ENCODE assay signal across 12 cellular contexts in the genomic region with DNA sequence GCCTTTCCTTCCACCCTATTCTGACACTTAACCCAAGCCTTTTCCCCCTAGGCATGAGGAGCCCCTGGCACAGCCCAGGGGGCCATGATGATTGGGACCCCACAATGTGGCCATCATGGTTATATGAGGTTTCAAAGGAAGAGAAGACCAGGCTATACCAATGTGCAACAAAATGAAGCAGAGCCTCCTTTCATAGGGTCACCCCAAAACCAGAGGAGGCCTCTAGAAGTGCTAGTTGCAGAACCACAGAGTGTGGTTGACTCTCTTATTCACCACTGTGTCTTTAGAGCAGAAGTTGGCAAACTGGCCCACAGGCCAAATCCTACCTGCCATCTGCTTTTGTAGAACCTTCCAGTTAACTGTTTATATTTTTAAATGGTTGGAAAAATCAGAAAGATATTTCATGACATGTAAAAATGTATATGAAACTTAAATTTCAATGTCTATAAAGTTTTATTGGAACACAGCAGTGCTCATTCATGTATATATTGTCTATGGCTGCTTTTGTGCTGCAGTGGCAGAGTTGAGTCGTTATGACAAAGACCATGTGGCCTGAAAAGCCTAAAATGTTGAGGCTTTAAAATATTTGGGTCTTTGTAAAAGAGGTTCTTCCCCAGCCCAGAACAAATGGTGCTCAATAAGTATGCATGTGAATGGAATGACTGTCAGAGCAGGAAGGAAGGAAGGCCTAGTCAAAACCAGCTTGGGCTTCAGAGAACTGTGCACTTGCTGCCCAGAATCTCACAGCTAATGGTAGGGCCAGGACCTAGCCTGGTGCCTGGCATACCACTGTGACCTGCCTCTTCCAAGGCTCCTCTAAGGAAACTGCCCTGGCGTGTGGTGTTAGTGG. TPM values are rescaled to one million over a fixed set of nuclear protein-coding genes. Genes with fewer than 3 reads are reported as not detected.
A peak's percentile ranks its signal among the peaks of the same experiment; 100 is the strongest.
DNase-seq lines count a peak whose midpoint lies in the region; ATAC-seq and TF ChIP-seq lines count a peak whose summit lies in the region.
"Had no signal": no experiment of that assay in that cellular context is flagged by ENCODE, and none has a peak within 500 bp of the region (broad histone marks: within the 10 kb centered on the region; RNA-seq: fewer than 3 reads in every experiment).

No MANE protein-coding gene starts in this region.

- TF ChIP-seq CTCF in GM23338 (conservative IDR thresholded peaks at IDR 0.05; ENCODE audit: low read depth in 2 of 2) (no peak), progenitor cell of endocrine pancreas (IDR thresholded peaks at IDR 0.05; ENCODE audit: unreplicated experiment) (no peak), SK-N-SH (IDR thresholded peaks at IDR 0.05) (no peak)

- H3K27me3 ChIP-seq in GM23338 (ENCODE audit: insufficient read depth) (no peaks in the 10 kb centered on the region), SK-N-SH (ENCODE audit: insufficient read depth) (no peaks in the 10 kb centered on the region), SJCRH30 (no peaks in the 10 kb centered on the region)

- peak; percentile 13; the same call in 1 of the 3 replicates for ATAC-seq in GM23338
- peak in 1 of 4 experiments; percentile 19 for ATAC-seq in T-cell (replicated peaks in 1 of 4)
- ATAC-seq in effector memory CD8-positive, alpha-beta T cell (replicated peaks), result peak; percentile 52

- H3K4me1 ChIP-seq in GM23338 (ENCODE audit: insufficient read depth) (peaks cover 28% of the 10 kb centered on the region), SK-N-SH (ENCODE audit: control insufficient read depth in 1 of 2, insufficient read depth in 2 of 2, low read depth in 1 of 2, low read length in 1 of 2) (peaks cover 10% of the 10 kb centered on the region in 2 experiments; a peak in 2 of 4 replicates), SJCRH30 (no peaks in the 10 kb centered on the region)

- H3K27me3 Mint-ChIP-seq in GM23338 (ENCODE audit: insufficient read depth, low read depth, poor library complexity) (peaks cover 8% of the 10 kb centered on the region), T-cell (no peaks in the 10 kb centered on the region), progenitor cell of endocrine pancreas (no peaks in the 10 kb centered on the region)
- H3K27me3 Mint-ChIP-seq in effector memory CD8-positive, alpha-beta T cell, result no peaks in the 10 kb centered on the region
- H3K27me3 Mint-ChIP-seq: brain had no signal

- CTCF ChIA-PET in T-cell (lab: Charles Lee), result interaction anchor here in 1 of 2 donors (0.6 kb wide), 1 partner anchor 28 kb away, joined by 4 read pairs; no protein-coding TSS in a partner anchor
- CTCF ChIA-PET in SK-N-SH (lab: Yijun Ruan, JAX), result interaction anchor here (1.0 to 1.3 kb wide), 3 partner anchors 33 to 76 kb away, joined by 4 to 5 read pairs (median 5); no protein-coding TSS in a partner anchor

- no peaks in the 10 kb centered on the region for H4K20me1 ChIP-seq in GM23338 (replicated peaks; ENCODE audit: insufficient read depth)
- no peaks in the 10 kb centered on the region for H4K20me1 ChIP-seq in SK-N-SH (ENCODE audit: insufficient read depth)

- no peak overlapping the region for H3K27ac ChIP-seq in GM23338 (ENCODE audit: low read depth)
- H3K27ac ChIP-seq in SK-N-SH (ENCODE audit: low read depth in 2 of 2, low read length in 1 of 2), result no peak overlapping the region
- no peak overlapping the region for H3K27ac ChIP-seq in SJCRH30

- no peak for TF ChIP-seq RAD21 in SK-N-SH (IDR thresholded peaks at IDR 0.05; ENCODE audit: low read length)

- H3F3A ChIP-seq in GM23338 (replicated peaks; ENCODE audit: low read depth) (no peaks in the 10 kb centered on the region), SK-N-SH (replicated peaks; ENCODE audit: insufficient read depth) (peaks cover 8% of the 10 kb centered on the region)

- H3K4me2 ChIP-seq in GM23338 (peak overlapping the region; percentile 35; the same call in 1 of the 2 replicates), SK-N-SH (no peak overlapping the region)

- peaks cover 41% of the 10 kb centered on the region for H3K4me1 Mint-ChIP-seq in GM23338
- peaks cover 84 to 94% (median 85%) of the 10 kb centered on the region in 3 donors for H3K4me1 Mint-ChIP-seq in T-cell
- peaks cover 64 to 92% of the 10 kb centered on the region in 2 donors for H3K4me1 Mint-ChIP-seq in effector memory CD8-positive, alpha-beta T cell (ENCODE audit: low read depth in 2 of 2)
- peaks cover 65% of the 10 kb centered on the region for H3K4me1 Mint-ChIP-seq in progenitor cell of endocrine pancreas (ENCODE audit: low read depth)

- DNase-seq in GM23338 (ENCODE audit: low spot score) (no peak), T-cell (no peak), progenitor cell of endocrine pancreas (ENCODE audit: low spot score, unreplicated experiment) (no peak), SK-N-SH (no peak), SJCRH30 (no peak)
- no peak for DNase-seq in effector memory CD8-positive, alpha-beta T cell
- DNase-seq in stimulated activated CD4-positive, alpha-beta T cell treated with anti-CD3 and anti-CD28 coated beads, Interleukin-1b, Interleukin-23, amount 100 ng/mL, for 48 hours, result no peak
- DNase-seq: activated CD8-positive, alpha-beta memory T cell treated with anti-CD3 and anti-CD28 coated beads, Interleukin-2, amount 50 U/mL, for 48 hours; kidney glomerular epithelial cell; NCI-H1436 treated with DMSO at 0.1 percent for 48 hours; NCI-H774 had no signal

- H3K9me3 Mint-ChIP-seq in GM23338 (no peaks in the 10 kb centered on the region), T-cell (no peaks in the 10 kb centered on the region), progenitor cell of endocrine pancreas (ENCODE audit: low read depth) (no peaks in the 10 kb centered on the region)
- H3K9me3 Mint-ChIP-seq in effector memory CD8-positive, alpha-beta T cell, result no peaks in the 10 kb centered on the region
- H3K9me3 Mint-ChIP-seq: brain had no signal

- H3K36me3 Mint-ChIP-seq in GM23338 (ENCODE audit: low read depth) (no peaks in the 10 kb centered on the region), T-cell (peaks cover 48% of the 10 kb centered on the region), progenitor cell of endocrine pancreas (ENCODE audit: insufficient read depth) (peaks cover 9% of the 10 kb centered on the region)
- peaks cover 35% of the 10 kb centered on the region for H3K36me3 Mint-ChIP-seq in effector memory CD8-positive, alpha-beta T cell (ENCODE audit: insufficient read depth)

- TF ChIP-seq EP300 in SK-N-SH (IDR thresholded peaks at IDR 0.05; ENCODE audit: borderline replicate concordance in 1 of 2, low read depth in 1 of 2, low read length in 1 of 2), result no peak

- H3K4me3 ChIP-seq in GM23338 (no peak overlapping the region), SK-N-SH (ENCODE audit: low read depth in 2 of 2, low read length in 1 of 2) (no peak overlapping the region), SJCRH30 (no peak overlapping the region)

- POLR2A ChIA-PET in T-cell (lab: Charles Lee) (interaction anchor here (0.5 kb wide), 2 partner anchors 19 to 36 kb away, joined by 3 to 6 read pairs; no protein-coding TSS in a partner anchor), SK-N-SH (lab: Yijun Ruan, JAX) (no interaction called here)

- no peak overlapping the region for H3K9ac ChIP-seq in SK-N-SH

- H3K27ac Mint-ChIP-seq in GM23338 (peak overlapping the region; percentile 82; the same call in 1 of the 2 replicates), T-cell (peak overlapping the region; percentile 56 to 66), progenitor cell of endocrine pancreas (peak overlapping the region; percentile 50)
- H3K27ac Mint-ChIP-seq in effector memory CD8-positive, alpha-beta T cell, result peak overlapping the region; percentile 49 to 83

- H3K36me3 ChIP-seq in GM23338 (ENCODE audit: insufficient read depth) (no peaks in the 10 kb centered on the region), SK-N-SH (replicated peaks in 1 of 2; ENCODE audit: control insufficient read depth in 1 of 2, insufficient read depth in 2 of 2, low read length in 1 of 2) (peaks cover 0 to 5% of the 10 kb centered on the region in 2 experiments), SJCRH30 (no peaks in the 10 kb centered on the region)

- H3K9me2 ChIP-seq in GM23338 (ENCODE audit: insufficient read depth), result peaks cover 2% of the 10 kb centered on the region; the same call in 1 of the 2 replicates
- no peaks in the 10 kb centered on the region for H3K9me2 ChIP-seq in SK-N-SH

- no peak overlapping the region for H3K4me3 Mint-ChIP-seq in GM23338
- no peak overlapping the region for H3K4me3 Mint-ChIP-seq in T-cell
- H3K4me3 Mint-ChIP-seq in effector memory CD8-positive, alpha-beta T cell, result peak overlapping the region; percentile 19 to 24
- H3K4me3 Mint-ChIP-seq in progenitor cell of endocrine pancreas (ENCODE audit: low read depth), result no peak overlapping the region
- H3K4me3 Mint-ChIP-seq: brain had no signal

- H2AFZ ChIP-seq in GM23338 (no peak overlapping the region), SK-N-SH (ENCODE audit: low read depth) (no peak overlapping the region)

- H3K79me2 ChIP-seq in GM23338 (replicated peaks; ENCODE audit: insufficient read depth) (no peaks in the 10 kb centered on the region), SK-N-SH (ENCODE audit: insufficient read depth) (no peaks in the 10 kb centered on the region)

- WGBS in SK-N-SH (ENCODE audit: low lambda C conversion rate), result 81% methylated on average over 2 of the region's 2 CpGs

- H3K9me3 ChIP-seq in SK-N-SH (no peaks in the 10 kb centered on the region), SJCRH30 (replicated peaks) (no peaks in the 10 kb centered on the region)

TF ChIP-seq in GM23338, 12 proteins besides CTCF, POLR2A, EP300 and RAD21 (continues in another document):
- TF ChIP-seq NANOG (IDR thresholded peaks at IDR 0.05; ENCODE audit: borderline replicate concordance), result no peak

TF ChIP-seq in SK-N-SH, 30 proteins besides CTCF, POLR2A, EP300 and RAD21 (continues in another document):
- TF ChIP-seq NFIC (IDR thresholded peaks at IDR 0.05; ENCODE audit: borderline replicate concordance), result no peak
- no peak for TF ChIP-seq MXI1 (IDR thresholded peaks at IDR 0.05; ENCODE audit: low read depth, low read length)
- no peak for TF ChIP-seq IRF3 (IDR thresholded peaks at IDR 0.05; ENCODE audit: low read depth, low read length)

RNA-seq across cellular contexts. Expression of gene SUSD6, which starts 49.2 kb away (rescaled TPM):
- total RNA-seq in GM23338 (2014; rRNA removed; shearing (Covaris generic)), result 3.4 and 4.5 TPM in 2 replicates
- polyA plus RNA-seq in GM23338 (2016; fragmentation: Nextera tagmentation; extraction: Ambion mirVana) (2.8 and 3.3 TPM in 2 replicates), SK-N-SH (2012; rRNA removed) (8.5 and 9.5 TPM in 2 replicates)
- total RNA-seq in T-cell (10 to 100 TPM; 53.5 to 75.5 (median 60.4) TPM), progenitor cell of endocrine pancreas (21.0 and 22.3 TPM in 2 replicates)
- polyA plus RNA-seq in SK-N-SH (2012; cell fraction: cytosol; rRNA removed), result 5.2 and 7.2 TPM in 2 replicates
- polyA plus RNA-seq in SK-N-SH (2012; cell fraction: nucleus; rRNA removed), result 16.8 and 20.7 TPM in 2 replicates
- 5.2 and 5.9 TPM in 2 replicates for total RNA-seq in SJCRH30 (2014; rRNA removed; shearing (Covaris generic))

Comparison
In these comparisons a context has a peak if more than half of its experiments do, and no peak if none do; other contexts are left out.
1. H3K4me3 Mint-ChIP-seq: peak in effector memory CD8-positive, alpha-beta T cell (2 of 2); none in GM23338 (single experiment), T-cell (0 of 3) and progenitor cell of endocrine pancreas (single experiment).
2. Peak in every context shown above with its lines, with median percentiles within 50 percentile points of each other: H3K27ac Mint-ChIP-seq.